In the genomic region with DNA sequence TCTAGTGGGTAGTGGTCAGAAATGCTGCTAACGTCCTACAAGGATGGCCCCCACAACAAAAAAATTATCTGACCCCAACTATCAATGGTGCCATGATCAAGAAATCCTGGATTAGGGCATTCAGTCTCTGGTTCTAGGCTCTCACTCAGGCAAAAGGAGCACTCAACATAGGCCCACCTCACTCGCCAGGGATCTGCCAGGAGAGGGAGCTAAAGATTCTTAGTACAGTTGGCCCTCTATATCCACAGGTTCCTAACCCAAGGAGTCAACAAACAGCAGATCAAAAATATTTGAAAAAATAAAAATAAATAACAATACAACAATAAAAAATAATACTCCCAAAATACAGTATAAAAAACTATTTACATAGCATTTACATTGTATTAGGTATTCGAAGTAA, we compare ENCODE assay signal across 8 cellular contexts. TPM values are rescaled to one million over a fixed set of nuclear protein-coding genes. Genes with fewer than 3 reads are reported as not detected.
DNase-seq lines count a peak whose midpoint lies in the region; ATAC-seq and TF ChIP-seq lines count a peak whose summit lies in the region.

No MANE protein-coding gene starts in this region.

- intact Hi-C loops in Right ventricle myocardium inferior (cut with DNase I) = loop anchor here (5.0 to 10.0 kb wide), 3 partner anchors 254 to 648 kb away; a partner anchor contains a TSS

- no peak overlapping the region for H2AK5ac ChIP-seq in mesendoderm (ENCODE audit: low read length)

- no peak overlapping the region for H3K56ac ChIP-seq in mesendoderm (ENCODE audit: low read length)

- H3K4me2 ChIP-seq in mesendoderm (ENCODE audit: low read length) = no peak overlapping the region

- no peaks in the 10 kb centered on the region for H3K9me3 ChIP-seq in cardiac muscle cell (ENCODE audit: low read depth)

- ATAC-seq in Right ventricle myocardium inferior = no peak
- no peak for ATAC-seq in HG03095 (IDR thresholded peaks at IDR 0.05; ENCODE audit: unreplicated experiment)
- ATAC-seq in GM19452 (IDR thresholded peaks at IDR 0.05; ENCODE audit: unreplicated experiment) = no peak

- no peak overlapping the region for H2BK5ac ChIP-seq in mesendoderm (ENCODE audit: low read length)

- H3K27ac ChIP-seq in cardiac muscle cell (no peak overlapping the region), mesendoderm (ENCODE audit: low read depth, low read length) (no peak overlapping the region)

- H3K79me1 ChIP-seq in mesendoderm (ENCODE audit: low read length) = no peaks in the 10 kb centered on the region

- no CpG with 5 or more reads among the region's 3 CpGs for WGBS in mesendoderm (ENCODE audit: extremely low coverage, insufficient coverage, low lambda C conversion rate)

- DNase-seq in cardiac muscle cell (ENCODE audit: low read depth in 1 of 2, low spot score in 1 of 2) (peak; percentile 58 to 68), Right ventricle myocardium inferior (ENCODE audit: missing footprints) (no peak), NCI-H1694 (lab: John Stamatoyannopoulos, UW) (peak; percentile 32), astrocyte of the cerebellum (ENCODE audit: low read depth) (peak; percentile 11), mesendoderm (peak; percentile 60)
- DNase-seq in activated effector memory CD4-positive, alpha-beta T cell treated with Interleukin-2 at 50 U/mL for 16 hours = no peak

- H4K5ac ChIP-seq in mesendoderm (ENCODE audit: low read length) = no peak overlapping the region

- no peak overlapping the region for H3K18ac ChIP-seq in mesendoderm (ENCODE audit: low read length)

- no peaks in the 10 kb centered on the region for H3K79me2 ChIP-seq in mesendoderm (ENCODE audit: control insufficient read depth, insufficient read depth, low read length)

- in situ Hi-C loops in astrocyte of the cerebellum (cut with HindIII; ENCODE audit: low sequenced_read_pairs) = no loop called here

- no peak overlapping the region for H2BK15ac ChIP-seq in mesendoderm (replicated peaks; ENCODE audit: low read depth)

- H3K9ac ChIP-seq in mesendoderm (ENCODE audit: low read length) = no peak overlapping the region

- H2BK120ac ChIP-seq in mesendoderm (ENCODE audit: low read depth, low read length) = no peak overlapping the region

- TF ChIP-seq CTCF in cardiac muscle cell (IDR thresholded peaks at IDR 0.05; ENCODE audit: low read depth, low read length) (peak; percentile 64), astrocyte of the cerebellum (IDR thresholded peaks at IDR 0.05; ENCODE audit: low read depth, low read length, missing control alignments) (peak; percentile 56)

- no peak overlapping the region for H3K4ac ChIP-seq in mesendoderm (ENCODE audit: low read depth, low read length)

- H3K4me1 ChIP-seq in cardiac muscle cell (ENCODE audit: low read depth) (peaks cover 5% of the 10 kb centered on the region), mesendoderm (ENCODE audit: control insufficient read depth, low read depth, low read length) (no peaks in the 10 kb centered on the region)

- H3K36me3 ChIP-seq in cardiac muscle cell (no peaks in the 10 kb centered on the region), mesendoderm (ENCODE audit: control insufficient read depth, insufficient read depth, low read length) (no peaks in the 10 kb centered on the region)

- H3K4me3 ChIP-seq in cardiac muscle cell (no peak overlapping the region), astrocyte of the cerebellum (ENCODE audit: low read depth, low read length) (no peak overlapping the region), mesendoderm (ENCODE audit: low read length) (no peak overlapping the region)

- H3K23ac ChIP-seq in mesendoderm (ENCODE audit: low read length) = no peak overlapping the region

- H4K8ac ChIP-seq in mesendoderm (ENCODE audit: low read depth, low read length) = no peak overlapping the region

- H3K27me3 ChIP-seq in cardiac muscle cell (no peaks in the 10 kb centered on the region), mesendoderm (ENCODE audit: insufficient read depth, low read length, poor library complexity) (no peaks in the 10 kb centered on the region)

RNA-seq across cellular contexts. Expression of a gene that starts 10.0 kb away (rescaled TPM):
- total RNA-seq in cardiac muscle cell (2.3 and 9.0 TPM in 2 replicates), Right ventricle myocardium inferior (1.1 TPM)
- polyA plus RNA-seq in cardiac muscle cell = 1.5 and 3.3 TPM in 2 replicates
- polyA plus RNA-seq in mesendoderm (2013, experiment 1 of 2) = 0.34 TPM
- 0.21 TPM for polyA plus RNA-seq in mesendoderm (2013, experiment 2 of 2)

RNA-seq across cellular contexts. Expression of a gene that starts 46.9 kb away (rescaled TPM):
- total RNA-seq in cardiac muscle cell (130 and 156 TPM in 2 replicates), Right ventricle myocardium inferior (182 TPM)
- polyA plus RNA-seq in cardiac muscle cell = 164 and 178 TPM in 2 replicates
- 210 TPM for polyA plus RNA-seq in mesendoderm (2013, experiment 1 of 2)
- polyA plus RNA-seq in mesendoderm (2013, experiment 2 of 2) = 193 TPM

Comparison
In these comparisons a context has a peak if more than half of its experiments do, and no peak if none do; other contexts are left out.
1. DNase-seq: peak in cardiac muscle cell (2 of 2), NCI-H1694 (single experiment), astrocyte of the cerebellum (single experiment) and mesendoderm (single experiment); none in Right ventricle myocardium inferior (single experiment) and activated effector memory CD4-positive, alpha-beta T cell treated with Interleukin-2 at 50 U/mL for 16 hours (single experiment).